Comparison of ENCODE assay signal across 29 cellular contexts in genomic region chr3:14581334-14582072, GRCh38. TPM values are rescaled to one million over a fixed set of nuclear protein-coding genes. Genes with fewer than 3 reads are reported as not detected.
"Had no signal": no experiment of that assay in that cellular context is flagged by ENCODE, and none has a peak within 500 bp of the region (broad histone marks: within the 10 kb centered on the region; RNA-seq: fewer than 3 reads in every experiment).

No MANE protein-coding gene starts in this region.

- DNase-seq: activated CD4-positive, alpha-beta memory T cell treated with anti-CD3 and anti-CD28 coated beads for 36 hours; activated CD4-positive, alpha-beta T cell treated with anti-CD3 and anti-CD28 coated beads, Interleukin-2, amount 10 ng/mL, durations not matched to agents 7 days and 5 days; activated CD4-positive, CD25-positive, alpha-beta regulatory T cell; activated CD8-positive, alpha-beta memory T cell treated with anti-CD3 and anti-CD28 coated beads for 24 hours; activated gamma-delta T cell; activated naive CD4-positive, alpha-beta T cell treated with anti-CD3 and anti-CD28 coated beads, Interleukin-2, amount 10 ng/mL, durations not matched to agents 7 days and 5 days; activated naive CD8-positive, alpha-beta T cell treated with anti-CD3 and anti-CD28 coated beads, Interleukin-2, amount 10 ng/mL, durations not matched to agents 7 days and 5 days; activated T-cell treated with anti-CD3 and anti-CD28 coated beads, Interleukin-2, amount 50 U/mL, for 4 hours; adrenal gland; anterior cingulate cortex; caudate nucleus; MM.1S; NCI-H1105; NCI-H1436; NCI-H1694 treated with DMSO at 0.1 percent for 48 hours; NCI-H2029 treated with DMSO at 0.1 percent for 48 hours; NCI-H345; NCI-H510A; NCI-H526 treated with DMSO at 0.1 percent for 48 hours; NCI-H82; OCI-M1; RPMI8226; SK-N-SH; T-helper 1 cell had no signal

- H3K9me3 ChIP-seq: adrenal gland, breast epithelium, SK-N-SH had no signal

- H3K4me2 ChIP-seq: SK-N-SH had no signal

- ATAC-seq: activated T-cell treated with anti-CD3 and anti-CD28 coated beads, Interleukin-2, amount 50 U/mL, for 4 hours; Panc1; Right ventricle myocardium inferior had no signal

- H3K4me1 ChIP-seq: adrenal gland, breast epithelium had no signal

- H3K27ac ChIP-seq: adrenal gland, breast epithelium, VCaP had no signal

- H3K27me3 ChIP-seq: adrenal gland had no signal

- H3K36me3 ChIP-seq: adrenal gland, breast epithelium had no signal

- H3K4me3 ChIP-seq: adrenal gland, breast epithelium had no signal

RNA-seq across cellular contexts. Expression of gene GRIP2, which starts 41.4 kb away (rescaled TPM):
- total RNA-seq: activated CD4-positive, alpha-beta memory T cell treated with anti-CD3 and anti-CD28 coated beads for 36 hours; activated naive CD8-positive, alpha-beta T cell treated with anti-CD3 and anti-CD28 coated beads, Interleukin-2, amount 10 ng/mL, durations not matched to agents 7 days and 5 days; activated T-cell treated with anti-CD3 and anti-CD28 coated beads, Interleukin-2, amount 50 U/mL, for 4 hours; T-helper 2 cell treated with Interferon-gamma antibody and Interleukin-4, amounts not matched to agents 100 ng/mL and 5 ng/mL, for 36 hours had no signal
